ENCODE assay signal across 28 cellular contexts in the genomic region with DNA sequence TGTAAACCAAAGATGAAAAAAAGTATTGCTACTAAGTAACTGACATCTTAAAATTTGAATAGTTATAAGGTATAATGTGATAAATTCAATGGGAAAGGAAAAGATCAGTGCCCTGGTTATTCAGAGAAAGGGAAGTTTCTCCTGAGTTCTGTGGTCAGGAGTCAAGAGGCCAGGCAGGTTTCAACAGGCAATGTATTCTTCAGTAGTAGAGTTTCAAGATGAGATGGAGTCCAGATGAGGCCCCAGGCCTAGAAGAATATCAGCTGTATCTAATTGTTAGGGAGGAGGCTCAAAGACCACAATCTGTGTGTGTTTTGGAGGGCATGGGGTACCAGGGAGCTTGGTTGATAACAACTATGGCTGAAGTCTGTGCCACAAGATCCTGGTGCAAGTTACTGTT.
"Had no signal": no experiment of that assay in that cellular context is flagged by ENCODE, and none has a peak within 500 bp of the region (broad histone marks: within the 10 kb centered on the region; RNA-seq: fewer than 3 reads in every experiment).

No MANE protein-coding gene starts in this region.

- FAIRE-seq: colon, islet of Langerhans had no signal

- H3K4me1 Mint-ChIP-seq: naive thymus-derived CD4-positive, alpha-beta T cell; nephron; stimulated activated effector memory CD8-positive, alpha-beta T cell treated with anti-CD3 and anti-CD28 coated beads, Interleukin-12 subunit alpha, Interleukin-12 subunit beta, amount 100 ng/mL, for 72 hours had no signal

- H3K4me3 ChIP-seq: dorsolateral prefrontal cortex, gastroesophageal sphincter, heart right ventricle, left lung, prostate gland, right atrium auricular region, stomach, thyroid gland had no signal

- H3K9me3 ChIP-seq: heart right ventricle, left lung, prostate gland, right atrium auricular region, stomach, thyroid gland had no signal

- H3K27ac Mint-ChIP-seq: naive thymus-derived CD4-positive, alpha-beta T cell; nephron; stimulated activated effector memory CD8-positive, alpha-beta T cell treated with anti-CD3 and anti-CD28 coated beads, Interleukin-12 subunit alpha, Interleukin-12 subunit beta, amount 100 ng/mL, for 72 hours had no signal

- H3K27me3 ChIP-seq: gastroesophageal sphincter, heart right ventricle, left lung, right atrium auricular region, stomach, thyroid gland had no signal

- H3K36me3 ChIP-seq: gastroesophageal sphincter, heart right ventricle, left lung, prostate gland, right atrium auricular region, stomach, thyroid gland had no signal

- DNase-seq: dorsolateral prefrontal cortex; effector CD4-positive, alpha-beta T cell; foreskin fibroblast; glutamatergic neuron; heart right ventricle; hippocampal formation; left cardiac atrium; left lung; mesendoderm; midbrain; naive thymus-derived CD4-positive, alpha-beta T cell; nucleus accumbens; stimulated activated CD4-positive, alpha-beta T cell treated with anti-CD3 and anti-CD28 coated beads, Interleukin-2, amount 100 ng/mL, for 24 hours; stimulated activated CD4-positive, alpha-beta T cell treated with anti-CD3 and anti-CD28 coated beads, Interleukin-4, amount 100 ng/mL, for 24 hours; stimulated activated naive CD4-positive, alpha-beta T cell treated with Interleukin-2 at 50 U/mL for 16 hours; stomach; thyroid gland; trophoblast cell had no signal

- H3K9me3 Mint-ChIP-seq: nephron; stimulated activated effector memory CD8-positive, alpha-beta T cell treated with anti-CD3 and anti-CD28 coated beads, Interleukin-12 subunit alpha, Interleukin-12 subunit beta, amount 100 ng/mL, for 72 hours had no signal

- H3K4me3 Mint-ChIP-seq: naive thymus-derived CD4-positive, alpha-beta T cell; nephron; stimulated activated effector memory CD8-positive, alpha-beta T cell treated with anti-CD3 and anti-CD28 coated beads, Interleukin-12 subunit alpha, Interleukin-12 subunit beta, amount 100 ng/mL, for 72 hours had no signal

- H3K27ac ChIP-seq: dorsolateral prefrontal cortex, epithelial cell of prostate, gastroesophageal sphincter, heart right ventricle, left lung, prostate gland, right atrium auricular region, stomach, thyroid gland had no signal

- H3K36me3 Mint-ChIP-seq: naive thymus-derived CD4-positive, alpha-beta T cell; stimulated activated effector memory CD8-positive, alpha-beta T cell treated with anti-CD3 and anti-CD28 coated beads, Interleukin-12 subunit alpha, Interleukin-12 subunit beta, amount 100 ng/mL, for 72 hours had no signal

- ATAC-seq: esophagus mucosa; gastroesophageal sphincter; heart right ventricle; left cardiac atrium; left lung; naive thymus-derived CD4-positive, alpha-beta T cell; sciatic nerve; stimulated activated effector memory CD8-positive, alpha-beta T cell treated with anti-CD3 and anti-CD28 coated beads, Interleukin-12 subunit alpha, Interleukin-12 subunit beta, amount 100 ng/mL, for 72 hours had no signal

- H3K4me1 ChIP-seq: gastroesophageal sphincter, heart right ventricle, left lung, prostate gland, right atrium auricular region, stomach, thyroid gland had no signal
